ENCODE assay signal across 7 cellular contexts in the genomic region with DNA sequence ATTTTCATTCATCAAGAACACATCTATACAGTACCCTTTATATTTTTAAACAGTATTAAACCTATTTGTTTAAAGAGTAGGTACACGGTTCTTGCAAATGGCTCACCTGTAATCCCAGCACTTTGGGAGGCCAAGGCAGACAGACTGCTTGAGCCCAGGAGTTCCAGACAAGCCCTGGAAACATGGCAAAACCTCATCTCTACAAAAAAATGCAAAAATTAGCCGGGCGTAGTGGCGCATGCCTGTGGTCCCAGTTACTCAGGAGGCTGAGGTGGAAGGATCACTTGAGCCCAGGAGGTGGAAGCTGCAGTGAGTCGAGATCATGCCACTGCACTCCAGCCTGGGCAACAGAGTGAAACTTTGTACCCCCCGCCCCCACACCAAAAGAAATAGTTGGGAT. TPM values are rescaled to one million over a fixed set of nuclear protein-coding genes. Genes with fewer than 3 reads are reported as not detected.
DNase-seq lines count a peak whose midpoint lies in the region; FAIRE-seq and TF ChIP-seq lines count a peak whose summit lies in the region.
"Not testable (repeated sequence)": the region's sequence is repeated elsewhere in the genome, so short reads cannot be mapped to it uniquely, and the experiment has no call there.

No MANE protein-coding gene starts in this region.

- not testable (repeated sequence) for H3K9me3 ChIP-seq in CD4-positive, alpha-beta memory T cell (ENCODE audit: control insufficient read depth in 1 of 2, low read length in 2 of 2); SK-N-SH; kidney (ENCODE audit: control insufficient read depth in 1 of 2, low read length in 2 of 2); spleen

- peaks cover 17% of the 10 kb centered on the region for H4K20me1 ChIP-seq in SK-N-SH (ENCODE audit: insufficient read depth)

- H3K27ac ChIP-seq in CD4-positive, alpha-beta memory T cell (ENCODE audit: low read depth, low read length); SK-N-SH (ENCODE audit: low read depth in 2 of 2, low read length in 1 of 2); coronary artery; kidney (ENCODE audit: low read depth in 2 of 2, low read length in 2 of 2); spleen: not testable (repeated sequence)

- CTCF ChIA-PET in CD4-positive, alpha-beta memory T cell (lab: Charles Lee; ENCODE audit: partially characterized antibody): not testable (repeated sequence)
- CTCF ChIA-PET in SK-N-SH (lab: Yijun Ruan, JAX): interaction anchor here (1.0 to 2.7 kb wide), 5 partner anchors 10 to 73 kb away, joined by 3 to 9 read pairs (median 4); no protein-coding TSS in a partner anchor

- not testable (repeated sequence) for H3K9ac ChIP-seq in SK-N-SH; kidney (ENCODE audit: low read length in 2 of 2)

- not testable (repeated sequence) for TF ChIP-seq RAD21 in SK-N-SH (IDR thresholded peaks at IDR 0.05; ENCODE audit: low read length)

- not testable (repeated sequence) for H3K9me2 ChIP-seq in SK-N-SH

- not testable (repeated sequence) for H3K36me3 Mint-ChIP-seq in CD4-positive, alpha-beta memory T cell; activated T-helper 1 cell treated with anti-CD3 and anti-CD28 coated beads, Interleukin-12 subunit alpha, Interleukin-12 subunit beta, Interleukin-2, Interleukin-4 antibody, amounts not matched to agents 30 ng/mL and 10 ng/mL and 1 ng/mL, durations not matched to agents 14 hours and 24 hours and 36 hours (ENCODE audit: low read depth); neural crest cell (ENCODE audit: low read depth)

- H3K79me2 ChIP-seq in SK-N-SH (ENCODE audit: insufficient read depth): peaks cover 26% of the 10 kb centered on the region

- TF ChIP-seq POLR2A in spleen (IDR thresholded peaks at IDR 0.05): not testable (repeated sequence)

- 94% methylated on average over 6 of the region's 6 CpGs for WGBS in SK-N-SH (ENCODE audit: low lambda C conversion rate)
- WGBS in spleen, 5 donors: 88 to 96% (median 93%) methylated on average over 6 of the region's 6 CpGs

- H3K4me3 Mint-ChIP-seq in CD4-positive, alpha-beta memory T cell: peak overlapping the region; percentile 59 to 88 (median 75)
- H3K4me3 Mint-ChIP-seq in activated T-helper 1 cell treated with anti-CD3 and anti-CD28 coated beads, Interleukin-12 subunit alpha, Interleukin-12 subunit beta, Interleukin-2, Interleukin-4 antibody, amounts not matched to agents 30 ng/mL and 10 ng/mL and 1 ng/mL, durations not matched to agents 14 hours and 24 hours and 36 hours: peak overlapping the region; percentile 66
- peak overlapping the region; percentile 87 for H3K4me3 Mint-ChIP-seq in neural crest cell

- H3K4me2 ChIP-seq in SK-N-SH: peak overlapping the region; percentile 80; the same call in 1 of the 2 replicates

- intact Hi-C loops in CD4-positive, alpha-beta memory T cell (cut with micrococcal nuclease): loop anchor here (5.0 to 10.0 kb wide), 5 partner anchors 125 to 1412 kb away; a partner anchor contains a TSS
- intact Hi-C loops in activated T-helper 1 cell treated with anti-CD3 and anti-CD28 coated beads, Interleukin-12 subunit alpha, Interleukin-12 subunit beta, Interleukin-2, Interleukin-4 antibody, amounts not matched to agents 30 ng/mL and 10 ng/mL and 1 ng/mL, durations not matched to agents 14 hours and 24 hours and 36 hours (cut with micrococcal nuclease): loop anchor here (5.0 to 10.0 kb wide), 6 partner anchors 380 to 1420 kb away; a partner anchor contains a TSS
- intact Hi-C loops in kidney (cut with DNase I): not testable (repeated sequence)
- intact Hi-C loops in spleen (cut with DNase I; ENCODE audit: low total_unique reads): loop anchor here (10.0 kb wide), 1 partner anchor 758 kb away; a partner anchor contains a TSS

- POLR2A ChIA-PET in CD4-positive, alpha-beta memory T cell (lab: Charles Lee; ENCODE audit: partially characterized antibody); SK-N-SH (lab: Yijun Ruan, JAX): not testable (repeated sequence)

- H3K27me3 ChIP-seq in CD4-positive, alpha-beta memory T cell (ENCODE audit: insufficient read depth, low read length); SK-N-SH (ENCODE audit: insufficient read depth); spleen (replicated peaks in 1 of 7): not testable (repeated sequence)

- FAIRE-seq in kidney (lab: Jason Lieb, UNC): not testable (repeated sequence)

- not testable (repeated sequence) for H3K27me3 Mint-ChIP-seq in CD4-positive, alpha-beta memory T cell
- H3K27me3 Mint-ChIP-seq in activated T-helper 1 cell treated with anti-CD3 and anti-CD28 coated beads, Interleukin-12 subunit alpha, Interleukin-12 subunit beta, Interleukin-2, Interleukin-4 antibody, amounts not matched to agents 30 ng/mL and 10 ng/mL and 1 ng/mL, durations not matched to agents 14 hours and 24 hours and 36 hours (ENCODE audit: insufficient read depth): peaks cover 49% of the 10 kb centered on the region
- peaks cover 19% of the 10 kb centered on the region for H3K27me3 Mint-ChIP-seq in neural crest cell (ENCODE audit: low read depth)

- H3K9me3 Mint-ChIP-seq in CD4-positive, alpha-beta memory T cell; activated T-helper 1 cell treated with anti-CD3 and anti-CD28 coated beads, Interleukin-12 subunit alpha, Interleukin-12 subunit beta, Interleukin-2, Interleukin-4 antibody, amounts not matched to agents 30 ng/mL and 10 ng/mL and 1 ng/mL, durations not matched to agents 14 hours and 24 hours and 36 hours; neural crest cell: not testable (repeated sequence)

- not testable (repeated sequence) for TF ChIP-seq CTCF in SK-N-SH (IDR thresholded peaks at IDR 0.05); coronary artery (IDR thresholded peaks at IDR 0.05); kidney (IDR thresholded peaks at IDR 0.05; ENCODE audit: borderline replicate concordance, extremely low read depth, insufficient read depth); neural crest cell (conservative IDR thresholded peaks at IDR 0.05); spleen (IDR thresholded peaks at IDR 0.05 in 8 of 11, conservative IDR thresholded peaks at IDR 0.05 in 3 of 11)

- DNase-seq in CD4-positive, alpha-beta memory T cell: peak in 1 of 5 donors; percentile 18
- DNase-seq in SK-N-SH; activated T-helper 1 cell treated with anti-CD3 and anti-CD28 coated beads, Interleukin-12 subunit alpha, Interleukin-12 subunit beta, Interleukin-2, Interleukin-4 antibody, amounts not matched to agents 30 ng/mL and 10 ng/mL and 1 ng/mL, durations not matched to agents 14 hours and 24 hours and 36 hours (ENCODE audit: low spot score); neural crest cell (ENCODE audit: low read depth, low spot score): not testable (repeated sequence)
- peak; percentile 71 for DNase-seq in coronary artery (ENCODE audit: low spot score)
- peak; percentile 17 for DNase-seq in kidney
- DNase-seq in spleen: peak; percentile 56

- not testable (repeated sequence) for H3K36me3 ChIP-seq in CD4-positive, alpha-beta memory T cell (ENCODE audit: insufficient read depth, low read length); SK-N-SH (replicated peaks in 1 of 2; ENCODE audit: control insufficient read depth in 1 of 2, insufficient read depth in 2 of 2, low read length in 1 of 2); kidney (ENCODE audit: control insufficient read depth in 1 of 2, insufficient read depth in 2 of 2, low read length in 2 of 2); spleen

- H2AFZ ChIP-seq in SK-N-SH (ENCODE audit: low read depth): not testable (repeated sequence)

- H3F3A ChIP-seq in SK-N-SH (replicated peaks; ENCODE audit: insufficient read depth): peaks cover 11% of the 10 kb centered on the region

- not testable (repeated sequence) for TF ChIP-seq EP300 in SK-N-SH (IDR thresholded peaks at IDR 0.05; ENCODE audit: borderline replicate concordance in 1 of 2, low read depth in 1 of 2, low read length in 1 of 2)

- peaks cover 21% of the 10 kb centered on the region for H3K4me1 ChIP-seq in CD4-positive, alpha-beta memory T cell (ENCODE audit: insufficient read depth, low read length)
- H3K4me1 ChIP-seq in SK-N-SH (ENCODE audit: control insufficient read depth in 1 of 2, insufficient read depth in 2 of 2, low read depth in 1 of 2, low read length in 1 of 2): peaks cover 10 to 32% of the 10 kb centered on the region in 2 experiments; a peak in 2 of 4 replicates
- H3K4me1 ChIP-seq in kidney (ENCODE audit: control insufficient read depth in 1 of 2, insufficient read depth in 1 of 2, low read depth in 1 of 2, low read length in 2 of 2): peaks cover 0 to 19% of the 10 kb centered on the region in 2 donors
- H3K4me1 ChIP-seq in spleen: peaks cover 11 to 45% (median 36%) of the 10 kb centered on the region in 6 donors

- H3K4me3 ChIP-seq in CD4-positive, alpha-beta memory T cell (ENCODE audit: low read length in 2 of 2); SK-N-SH (ENCODE audit: low read depth in 2 of 2, low read length in 1 of 2); coronary artery; kidney (ENCODE audit: low read length in 2 of 2); spleen: not testable (repeated sequence)

- peak overlapping the region in 5 of 7 donors; percentile 10 to 85 (median 60) for H3K27ac Mint-ChIP-seq in CD4-positive, alpha-beta memory T cell
- not testable (repeated sequence) for H3K27ac Mint-ChIP-seq in activated T-helper 1 cell treated with anti-CD3 and anti-CD28 coated beads, Interleukin-12 subunit alpha, Interleukin-12 subunit beta, Interleukin-2, Interleukin-4 antibody, amounts not matched to agents 30 ng/mL and 10 ng/mL and 1 ng/mL, durations not matched to agents 14 hours and 24 hours and 36 hours; neural crest cell (ENCODE audit: unreplicated experiment)

- peaks cover 17 to 34% (median 23%) of the 10 kb centered on the region in 4 donors for H3K4me1 Mint-ChIP-seq in CD4-positive, alpha-beta memory T cell
- peaks cover 21% of the 10 kb centered on the region for H3K4me1 Mint-ChIP-seq in activated T-helper 1 cell treated with anti-CD3 and anti-CD28 coated beads, Interleukin-12 subunit alpha, Interleukin-12 subunit beta, Interleukin-2, Interleukin-4 antibody, amounts not matched to agents 30 ng/mL and 10 ng/mL and 1 ng/mL, durations not matched to agents 14 hours and 24 hours and 36 hours (ENCODE audit: low read depth)
- peaks cover 63% of the 10 kb centered on the region for H3K4me1 Mint-ChIP-seq in neural crest cell

RNA-seq across cellular contexts. Expression of a gene that starts 1.8 kb away (rescaled TPM):
- 1 to 10 TPM; 1.7 to 1.9 TPM for total RNA-seq in CD4-positive, alpha-beta memory T cell
- polyA plus RNA-seq in CD4-positive, alpha-beta memory T cell: under 1 TPM; 0.30 to 0.79 TPM
- polyA plus RNA-seq in SK-N-SH (2012; rRNA removed): 15.8 and 16.2 TPM in 2 replicates
- 10.3 and 13.2 TPM in 2 replicates for polyA plus RNA-seq in SK-N-SH (2012; cell fraction: cytosol; rRNA removed)
- 12.8 and 15.3 TPM in 2 replicates for polyA plus RNA-seq in SK-N-SH (2012; cell fraction: nucleus; rRNA removed)
- 0.52 and 0.59 TPM in 2 replicates for total RNA-seq in activated T-helper 1 cell treated with anti-CD3 and anti-CD28 coated beads, Interleukin-12 subunit alpha, Interleukin-12 subunit beta, Interleukin-2, Interleukin-4 antibody, amounts not matched to agents 30 ng/mL and 10 ng/mL and 1 ng/mL, durations not matched to agents 14 hours and 24 hours and 36 hours
- total RNA-seq in kidney: 21.3 TPM
- polyA plus RNA-seq in kidney (ENCODE audit: insufficient read depth, low read depth, low replicate concordance): 8.4 TPM
- 24.3 and 26.5 TPM in 2 replicates for total RNA-seq in neural crest cell
- total RNA-seq in spleen: 10 to 100 TPM; 12.6 to 34.1 (median 27.1) TPM
- polyA plus RNA-seq in spleen: 10 to 100 TPM in 1 of 3 donors, 1 to 10 TPM in 2; 4.9 to 11.8 (median 5.8) TPM
